ENCODE assay signal across 25 cellular contexts in the genomic region with DNA sequence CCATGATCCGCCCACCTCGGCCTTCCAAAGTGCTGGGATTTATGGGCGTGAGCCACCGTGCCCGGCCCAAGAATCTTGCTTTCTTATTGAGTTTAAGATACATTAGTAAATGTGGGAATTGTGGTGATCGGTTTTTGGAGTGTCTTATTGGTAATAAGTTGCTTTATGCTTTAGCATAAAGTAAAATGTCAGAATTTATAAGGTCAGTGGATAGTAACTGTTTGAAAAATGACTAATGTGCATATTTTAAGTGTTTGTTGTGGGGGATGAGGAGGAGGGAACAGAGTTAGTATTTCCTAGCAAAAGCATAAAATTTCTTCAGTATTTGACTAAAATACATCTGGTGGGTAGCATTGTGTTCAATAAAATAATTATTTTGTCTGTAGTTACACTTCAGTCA.
"Had no signal": no experiment of that assay in that cellular context is flagged by ENCODE, and none has a peak within 500 bp of the region (broad histone marks: within the 10 kb centered on the region; RNA-seq: fewer than 3 reads in every experiment).

No MANE protein-coding gene starts in this region.

- H3K4me3 Mint-ChIP-seq: activated B cell treated with CpG ODN at 0.5 μM for 24 hours; activated CD8-positive, alpha-beta T cell treated with anti-CD3 and anti-CD28 coated beads for 36 hours; activated naive CD4-positive, alpha-beta T cell treated with anti-CD3 and anti-CD28 coated beads, Interleukin-2, amount 50 U/mL, for 24 hours; activated naive CD8-positive, alpha-beta T cell treated with anti-CD3 and anti-CD28 coated beads, Interleukin-2, amount 50 U/mL, for 24 hours; activated T-cell treated with anti-CD3 and anti-CD28 coated beads, Interleukin-2, amount 50 U/mL, for 4 hours; naive B cell; T-helper 2 cell treated with Interferon-gamma antibody and Interleukin-4, amounts not matched to agents 5 μg/mL and 100 μg/mL, for 36 hours had no signal

- ATAC-seq: activated CD8-positive, alpha-beta T cell treated with anti-CD3 and anti-CD28 coated beads for 36 hours; activated naive CD8-positive, alpha-beta T cell treated with anti-CD3 and anti-CD28 coated beads, Interleukin-2, amount 50 U/mL, for 24 hours; activated T-cell treated with anti-CD3 and anti-CD28 coated beads, Interleukin-2, amount 50 U/mL, for 4 hours; gastroesophageal sphincter; left colon; right cardiac atrium had no signal

- H3K79me2 ChIP-seq: parathyroid adenoma had no signal

- H3K27ac ChIP-seq: breast epithelium, colonic mucosa, gastroesophageal sphincter, parathyroid adenoma, thoracic aorta, uterus had no signal

- H3K27ac Mint-ChIP-seq: activated B cell treated with CpG ODN at 0.5 μM for 24 hours; activated CD8-positive, alpha-beta T cell treated with anti-CD3 and anti-CD28 coated beads for 36 hours; activated naive CD4-positive, alpha-beta T cell treated with anti-CD3 and anti-CD28 coated beads, Interleukin-2, amount 50 U/mL, for 24 hours; activated naive CD8-positive, alpha-beta T cell treated with anti-CD3 and anti-CD28 coated beads, Interleukin-2, amount 50 U/mL, for 24 hours; activated T-helper 2 cell treated with anti-CD3 and anti-CD28 coated beads, Interferon-gamma antibody, Interleukin-2, Interleukin-4, amounts not matched to agents 10 μg/mL and 5 μg/mL and 100 μg/mL, durations not matched to agents 14 hours and 24 hours and 36 hours; naive B cell; T-helper 2 cell treated with Interferon-gamma antibody and Interleukin-4, amounts not matched to agents 5 μg/mL and 100 μg/mL, for 36 hours had no signal

- H3K9me3 ChIP-seq: breast epithelium, colonic mucosa, gastroesophageal sphincter, thoracic aorta, uterus had no signal

- H2AFZ ChIP-seq: parathyroid adenoma had no signal

- H3K27me3 ChIP-seq: breast epithelium, colonic mucosa, gastroesophageal sphincter, uterus had no signal

- H3K9me3 Mint-ChIP-seq: activated B cell treated with CpG ODN at 0.5 μM for 24 hours; activated CD8-positive, alpha-beta T cell treated with anti-CD3 and anti-CD28 coated beads for 36 hours; activated naive CD4-positive, alpha-beta T cell treated with anti-CD3 and anti-CD28 coated beads, Interleukin-2, amount 50 U/mL, for 24 hours; activated naive CD8-positive, alpha-beta T cell treated with anti-CD3 and anti-CD28 coated beads, Interleukin-2, amount 50 U/mL, for 24 hours; activated T-cell treated with anti-CD3 and anti-CD28 coated beads, Interleukin-2, amount 50 U/mL, for 4 hours; activated T-helper 2 cell treated with anti-CD3 and anti-CD28 coated beads, Interferon-gamma antibody, Interleukin-2, Interleukin-4, amounts not matched to agents 10 μg/mL and 5 μg/mL and 100 μg/mL, durations not matched to agents 14 hours and 24 hours and 36 hours; T-helper 2 cell treated with Interferon-gamma antibody and Interleukin-4, amounts not matched to agents 5 μg/mL and 100 μg/mL, for 36 hours had no signal

- H3K4me1 Mint-ChIP-seq: activated naive CD4-positive, alpha-beta T cell treated with anti-CD3 and anti-CD28 coated beads, Interleukin-2, amount 50 U/mL, for 24 hours; activated naive CD8-positive, alpha-beta T cell treated with anti-CD3 and anti-CD28 coated beads, Interleukin-2, amount 50 U/mL, for 24 hours had no signal

- H3K27me3 Mint-ChIP-seq: activated B cell treated with CpG ODN at 0.5 μM for 24 hours; activated CD8-positive, alpha-beta T cell treated with anti-CD3 and anti-CD28 coated beads for 36 hours; activated naive CD4-positive, alpha-beta T cell treated with anti-CD3 and anti-CD28 coated beads, Interleukin-2, amount 50 U/mL, for 24 hours; activated naive CD8-positive, alpha-beta T cell treated with anti-CD3 and anti-CD28 coated beads, Interleukin-2, amount 50 U/mL, for 24 hours; naive B cell had no signal

- H3K36me3 ChIP-seq: colonic mucosa, uterus had no signal

- H3K4me3 ChIP-seq: breast epithelium, colonic mucosa, gastroesophageal sphincter, thoracic aorta, uterus had no signal

- H3K4me1 ChIP-seq: breast epithelium, colonic mucosa, gastroesophageal sphincter, parathyroid adenoma, uterus had no signal

- H3K9ac ChIP-seq: parathyroid adenoma had no signal

- DNase-seq: activated B cell treated with CpG ODN at 0.5 μM for 24 hours; activated CD4-positive, alpha-beta T cell treated with anti-CD3 and anti-CD28 coated beads, Interleukin-2, amount 50 U/mL, for 1 hour; activated CD8-positive, alpha-beta T cell treated with anti-CD3 and anti-CD28 coated beads for 36 hours; activated naive CD8-positive, alpha-beta T cell treated with anti-CD3 and anti-CD28 coated beads, Interleukin-2, amount 50 U/mL, for 24 hours; activated T-cell treated with anti-CD3 and anti-CD28 coated beads, Interleukin-2, amount 50 U/mL, for 4 hours; central memory CD4-positive, alpha-beta T cell; colonic mucosa; effector CD8-positive, alpha-beta T cell; hippocampal formation; kidney; left colon; mammary epithelial cell; naive B cell; right cardiac atrium; stimulated activated CD4-positive, alpha-beta T cell treated with anti-CD3 and anti-CD28 coated beads, Interleukin-2, amount 100 ng/mL, for 48 hours; stimulated activated naive CD4-positive, alpha-beta T cell treated with Interleukin-2 at 50 U/mL for 16 hours; trophoblast cell; uterus had no signal
